Comparison of ENCODE assay signal across 8 cellular contexts in genomic region chr1:150320667-150320978, GRCh38. TPM values are rescaled to one million over a fixed set of nuclear protein-coding genes. Genes with fewer than 3 reads are reported as not detected.
A peak's percentile ranks its signal among the peaks of the same experiment; 100 is the strongest.
DNase-seq lines count a peak whose midpoint lies in the region; ATAC-seq and TF ChIP-seq lines count a peak whose summit lies in the region.

No MANE protein-coding gene starts in this region.

- H3K4me1 ChIP-seq in Caco-2 = peaks cover 10% of the 10 kb centered on the region
- peaks cover 16% of the 10 kb centered on the region for H3K4me1 ChIP-seq in PC-9 (replicated peaks; ENCODE audit: insufficient read depth)
- peaks cover 0 to 5% of the 10 kb centered on the region in 2 experiments for H3K4me1 ChIP-seq in trophoblast cell (ENCODE audit: control insufficient read depth in 1 of 2, insufficient read depth in 2 of 2, low read length in 2 of 2)

- peaks cover 47% of the 10 kb centered on the region for H3K36me3 Mint-ChIP-seq in Caco-2 (ENCODE audit: insufficient read depth, unreplicated experiment)

- no TSS peak for BruUV-seq in Caco-2 (replicated peaks; lab: Mats Ljungman, UMichigan)
- no TSS peak for BruUV-seq in PC-9 (replicated peaks; lab: Mats Ljungman, UMichigan)

- H3K4me3 Mint-ChIP-seq in Caco-2 (ENCODE audit: unreplicated experiment) = peak overlapping the region; percentile 92

- H3K14ac ChIP-seq in trophoblast cell (ENCODE audit: low read length) = no peak overlapping the region

- intact Hi-C loops in Caco-2 (cut with micrococcal nuclease; ENCODE audit: unreplicated experiment) (no loop called here), PC-9 (cut with micrococcal nuclease; ENCODE audit: unreplicated experiment) (loop anchor here (5.0 kb wide), 1 partner anchor 63 kb away; the partner anchor contains the start of gene CA14)

- no peaks in the 10 kb centered on the region for H3K9me3 Mint-ChIP-seq in Caco-2 (ENCODE audit: unreplicated experiment)

- H2BK5ac ChIP-seq in trophoblast cell (ENCODE audit: low read depth, low read length, poor library complexity) = no peak overlapping the region

- peak overlapping the region; percentile 68 for H4K91ac ChIP-seq in trophoblast cell (ENCODE audit: low read depth, low read length)

- H3K9me3 ChIP-seq in Caco-2 (no peaks in the 10 kb centered on the region), PC-9 (ENCODE audit: insufficient read depth, low read depth) (no peaks in the 10 kb centered on the region), trophoblast cell (ENCODE audit: insufficient read depth, low read depth, low read length) (no peaks in the 10 kb centered on the region)

- H3K27me3 ChIP-seq in Caco-2 (replicated peaks; ENCODE audit: control insufficient read depth, insufficient read depth, low read length) = no peaks in the 10 kb centered on the region
- H3K27me3 ChIP-seq in PC-9 (ENCODE audit: insufficient read depth, low read depth) = no peaks in the 10 kb centered on the region
- H3K27me3 ChIP-seq in trophoblast cell (ENCODE audit: insufficient read depth, low read length) = no peaks in the 10 kb centered on the region

- DNase-seq in Caco-2 (no peak), PC-9 (no peak), epithelial cell of prostate (ENCODE audit: low read depth, low spot score) (no peak), trophoblast cell (peak in 1 of 2 donors; percentile 21), nucleus accumbens (lab: John Stamatoyannopoulos, UW) (no peak)
- DNase-seq in central memory CD4-positive, alpha-beta T cell = no peak
- DNase-seq in activated effector memory CD4-positive, alpha-beta T cell treated with anti-CD3 and anti-CD28 coated beads, Interleukin-2, amount 50 U/mL, for 16 hours = no peak

- CTCF ChIA-PET in Caco-2 (lab: Charles Lee) (interaction anchor here (0.6 kb wide), 1 partner anchor 1265 kb away, joined by 3 read pairs; no protein-coding TSS in a partner anchor), PC-9 (lab: Charles Lee) (interaction anchor here (0.7 kb wide), 1 partner anchor 38 kb away, joined by 3 read pairs; the partner anchor contains the start of gene CIART)

- peak overlapping the region; percentile 60 for H2BK120ac ChIP-seq in trophoblast cell (ENCODE audit: insufficient read depth, low read length, poor library complexity)

- peaks cover 4% of the 10 kb centered on the region for H3K79me1 ChIP-seq in trophoblast cell (ENCODE audit: low read length)

- H3K27ac Mint-ChIP-seq in Caco-2 (ENCODE audit: unreplicated experiment) = peak overlapping the region; percentile 93

- H4K20me1 ChIP-seq in PC-9 (ENCODE audit: insufficient read depth) = no peaks in the 10 kb centered on the region; the same call in 1 of the 2 replicates

- POLR2A ChIA-PET in Caco-2 (lab: Charles Lee) (interaction anchor here (0.9 to 1.1 kb wide), 2 partner anchors 43 to 310 kb away, joined by 3 to 8 read pairs; partner anchors contain the start of gene RPRD2), PC-9 (lab: Charles Lee; ENCODE audit: unreplicated experiment) (interaction anchor here (0.6 kb wide), 1 partner anchor 195 kb away, joined by 3 read pairs; the partner anchor contains the start of gene FALEC)

- no peak overlapping the region for H3K18ac ChIP-seq in trophoblast cell (ENCODE audit: low read length)

- H3K23ac ChIP-seq in trophoblast cell (ENCODE audit: low read length) = no peak overlapping the region

- H3K27me3 Mint-ChIP-seq in Caco-2 (ENCODE audit: insufficient read depth, unreplicated experiment) = no peaks in the 10 kb centered on the region

- WGBS in trophoblast cell (ENCODE audit: extremely low coverage, insufficient coverage, insufficient read length) = no CpG with 5 or more reads among the region's 8 CpGs

- H3K4me1 Mint-ChIP-seq in Caco-2 (ENCODE audit: low read depth, unreplicated experiment) = no peaks in the 10 kb centered on the region

- H3K79me2 ChIP-seq in PC-9 (ENCODE audit: low read depth) (peaks cover 37% of the 10 kb centered on the region), trophoblast cell (ENCODE audit: control insufficient read depth, insufficient read depth, low read length, poor library complexity) (peaks cover 7% of the 10 kb centered on the region)

- ATAC-seq in HG03135 (IDR thresholded peaks at IDR 0.05; ENCODE audit: unreplicated experiment) = no peak

- no peak overlapping the region for H2BK12ac ChIP-seq in trophoblast cell (ENCODE audit: low read length)

- H3K4me2 ChIP-seq in PC-9 (peak overlapping the region; percentile 97), trophoblast cell (ENCODE audit: low read length) (peak overlapping the region; percentile 48)

- H2AFZ ChIP-seq in PC-9 (peak overlapping the region; percentile 92), trophoblast cell (ENCODE audit: insufficient read depth, low read length, poor library complexity) (no peak overlapping the region)

- TF ChIP-seq CTCF in Caco-2 (IDR thresholded peaks at IDR 0.05; ENCODE audit: insufficient read depth in 1 of 2, low read depth in 1 of 2, low read length in 1 of 2, severe bottlenecking in 1 of 2, unreplicated experiment in 1 of 2) (no peak), PC-9 (conservative IDR thresholded peaks at IDR 0.05) (no peak)

- H3K27ac ChIP-seq in PC-9 (peak overlapping the region; percentile 84), epithelial cell of prostate (peak overlapping the region; percentile 82), trophoblast cell (ENCODE audit: low read depth, low read length) (no peak overlapping the region)

- H3K36me3 ChIP-seq in Caco-2 (ENCODE audit: control insufficient read depth, insufficient read depth, low read length) = no peaks in the 10 kb centered on the region; the same call in none of the 2 replicates
- peaks cover 1% of the 10 kb centered on the region for H3K36me3 ChIP-seq in PC-9 (ENCODE audit: low read depth)
- H3K36me3 ChIP-seq in trophoblast cell (ENCODE audit: control insufficient read depth in 1 of 2, insufficient read depth in 2 of 2, low read length in 2 of 2) = peaks cover 4 to 5% of the 10 kb centered on the region in 2 experiments

- peak overlapping the region; percentile 94 for H2AK5ac ChIP-seq in trophoblast cell (ENCODE audit: low read length)

- H4K12ac ChIP-seq in trophoblast cell (ENCODE audit: low read depth, low read length) = peak overlapping the region; percentile 93

- no peaks in the 10 kb centered on the region for H3K9me2 ChIP-seq in PC-9 (ENCODE audit: insufficient read depth)

- no peak overlapping the region for H3K9ac ChIP-seq in trophoblast cell (ENCODE audit: low read length)

- peak overlapping the region; percentile 93 for H4K8ac ChIP-seq in trophoblast cell (ENCODE audit: low read depth, low read length)

- no peak overlapping the region for H3K4ac ChIP-seq in trophoblast cell (ENCODE audit: low read depth, low read length)

- H3F3A ChIP-seq in PC-9 (ENCODE audit: insufficient read depth, low read depth) = peaks cover 16% of the 10 kb centered on the region

- H3K4me3 ChIP-seq in Caco-2 (ENCODE audit: low read depth, low read length) = peak overlapping the region; percentile 76
- peak overlapping the region; percentile 79 for H3K4me3 ChIP-seq in PC-9
- no peak overlapping the region for H3K4me3 ChIP-seq in trophoblast cell (ENCODE audit: low read depth, low read length)

RNA-seq across cellular contexts. Expression of gene PRPF3, which starts 0.7 kb away (rescaled TPM):
- total RNA-seq in Caco-2 (2022) (81.2 and 85.3 TPM in 2 replicates), PC-9 (2021) (75.7 and 77.1 TPM in 2 replicates)
- polyA plus RNA-seq in trophoblast cell (2013) = 43.1 and 47.5 TPM in 2 replicates

RNA-seq across cellular contexts. Expression of gene MRPS21, which starts 27.0 kb away (rescaled TPM):
- total RNA-seq in Caco-2 (2022) = 16.7 and 17.5 TPM in 2 replicates
- total RNA-seq in PC-9 (2021) = 56.2 and 62.6 TPM in 2 replicates
- polyA plus RNA-seq in trophoblast cell (2013) = 86.6 and 91.4 TPM in 2 replicates

RNA-seq across cellular contexts. Expression of gene CIART, which starts 38.3 kb away (rescaled TPM):
- 2.6 and 3.2 TPM in 2 replicates for total RNA-seq in Caco-2 (2022)
- total RNA-seq in PC-9 (2021) = 11.0 and 16.6 TPM in 2 replicates
- 0.79 and 0.83 TPM in 2 replicates for polyA plus RNA-seq in trophoblast cell (2013)

RNA-seq across cellular contexts. Expression of gene RPRD2, which starts 43.3 kb away (rescaled TPM):
- total RNA-seq in Caco-2 (2022) (24.3 and 25.0 TPM in 2 replicates), PC-9 (2021) (24.3 and 36.2 TPM in 2 replicates)
- 20.1 and 20.3 TPM in 2 replicates for polyA plus RNA-seq in trophoblast cell (2013)

RNA-seq across cellular contexts. Expression of gene C1orf54, which starts 48.0 kb away (rescaled TPM):
- total RNA-seq in Caco-2 (2022) = 0.26 and 0.82 TPM in 2 replicates
- 1.4 and 1.8 TPM in 2 replicates for total RNA-seq in PC-9 (2021)
- 1.8 and 2.0 TPM in 2 replicates for polyA plus RNA-seq in trophoblast cell (2013)
